11 cellular contexts compared by ENCODE assay signal in the genomic region with DNA sequence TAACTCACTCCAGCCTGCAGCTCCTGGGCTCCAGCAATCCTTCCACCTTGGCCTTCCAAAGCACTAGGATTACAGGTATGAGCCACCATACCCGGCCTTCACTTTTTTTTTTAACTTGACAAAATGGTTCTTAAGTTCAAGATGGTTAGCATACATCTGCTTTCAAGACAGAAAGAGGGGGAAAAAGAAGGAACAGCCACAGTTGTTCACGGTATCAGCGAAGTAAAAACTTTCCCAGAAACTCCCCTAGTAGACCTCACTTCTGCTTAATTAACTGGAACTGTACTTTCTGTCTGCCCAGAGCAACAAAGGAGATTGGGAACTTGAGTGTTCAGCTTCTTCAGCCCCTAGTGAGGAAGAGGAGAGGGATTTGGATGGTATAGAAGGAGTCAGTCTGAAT.
A peak's percentile ranks its signal among the peaks of the same experiment; 100 is the strongest.
DNase-seq lines count a peak whose midpoint lies in the region; ATAC-seq, FAIRE-seq and TF ChIP-seq lines count a peak whose summit lies in the region.
"Had no signal": no experiment of that assay in that cellular context is flagged by ENCODE, and none has a peak within 500 bp of the region (broad histone marks: within the 10 kb centered on the region; RNA-seq: fewer than 3 reads in every experiment).

No MANE protein-coding gene starts in this region.

- intact Hi-C loops in dorsolateral prefrontal cortex (cut with DNase I) (no loop called here), sciatic nerve (cut with DNase I) (no loop called here), natural killer cell (cut with micrococcal nuclease) (no loop called here)

- TF ChIP-seq CTCF in dorsolateral prefrontal cortex (IDR thresholded peaks at IDR 0.05 in 54 of 56, conservative IDR thresholded peaks at IDR 0.05 in 2 of 56; ENCODE audit: low read depth in 1 of 56, partially characterized antibody in 56 of 56) = no peak
- TF ChIP-seq CTCF in natural killer cell (IDR thresholded peaks at IDR 0.05) = no peak

- no peaks in the 10 kb centered on the region for H3K4me1 Mint-ChIP-seq in natural killer cell

- peak; percentile 56 for FAIRE-seq in GM18507 (lab: Jason Lieb, UNC)
- FAIRE-seq: kidney had no signal

- no peaks in the 10 kb centered on the region for H3K27me3 Mint-ChIP-seq in natural killer cell (ENCODE audit: low read depth in 2 of 2)

- no peaks in the 10 kb centered on the region for H3K36me3 Mint-ChIP-seq in natural killer cell

- H3K4me3 Mint-ChIP-seq in natural killer cell = no peak overlapping the region
- H3K4me3 Mint-ChIP-seq: T-helper 1 cell treated with Interleukin-12 subunit alpha and Interleukin-12 subunit beta and Interleukin-4 antibody, amounts not matched to agents 30 μg/mL and 1 μg/mL, for 36 hours had no signal

- peak overlapping the region in 37 of 59 donors; percentile 8 to 82 (median 59) for H3K27ac ChIP-seq in dorsolateral prefrontal cortex

- no peak overlapping the region for H3K27ac Mint-ChIP-seq in natural killer cell
- H3K27ac Mint-ChIP-seq: T-helper 1 cell treated with Interleukin-12 subunit alpha and Interleukin-12 subunit beta and Interleukin-4 antibody, amounts not matched to agents 30 μg/mL and 1 μg/mL, for 36 hours had no signal

- no peaks in the 10 kb centered on the region for H3K27me3 ChIP-seq in dorsolateral prefrontal cortex

- H3K4me3 ChIP-seq in dorsolateral prefrontal cortex = no peak overlapping the region

- H3K9me3 Mint-ChIP-seq in natural killer cell = no peaks in the 10 kb centered on the region
- H3K9me3 Mint-ChIP-seq: T-helper 1 cell treated with Interleukin-12 subunit alpha and Interleukin-12 subunit beta and Interleukin-4 antibody, amounts not matched to agents 30 μg/mL and 1 μg/mL, for 36 hours had no signal

- no peak for DNase-seq in GM18507 (ENCODE audit: extremely low spot score, insufficient read length, low read depth)
- DNase-seq in OCI-M1 (lab: John Stamatoyannopoulos, UW) = peak; percentile 46
- DNase-seq in dorsolateral prefrontal cortex = no peak
- no peak for DNase-seq in sciatic nerve (ENCODE audit: low spot score)
- no peak for DNase-seq in G401 (ENCODE audit: low spot score)
- DNase-seq in natural killer cell = no peak
- DNase-seq: DMS 273 treated with DMSO at 0.1 percent for 48 hours, kidney had no signal

- in situ Hi-C loops in G401 (cut with HindIII; ENCODE audit: low sequenced_read_pairs) = no loop called here

- ATAC-seq in sciatic nerve (peak; percentile 34), HG03095 (IDR thresholded peaks at IDR 0.05; ENCODE audit: unreplicated experiment) (no peak), natural killer cell (no peak), GM19035 (IDR thresholded peaks at IDR 0.05; ENCODE audit: unreplicated experiment) (no peak)
